13 cellular contexts compared by ENCODE assay signal in genomic region chr19:4389064-4389375, GRCh38. TPM values are rescaled to one million over a fixed set of nuclear protein-coding genes. Genes with fewer than 3 reads are reported as not detected.
DNase-seq lines count a peak whose midpoint lies in the region; ATAC-seq and TF ChIP-seq lines count a peak whose summit lies in the region.
"Had no signal": no experiment of that assay in that cellular context is flagged by ENCODE, and none has a peak within 500 bp of the region (broad histone marks: within the 10 kb centered on the region; RNA-seq: fewer than 3 reads in every experiment).

No MANE protein-coding gene starts in this region.

- no peak for TF ChIP-seq EP300 in upper lobe of left lung (IDR thresholded peaks at IDR 0.05)

- peaks cover 4 to 65% (median 59%) of the 10 kb centered on the region in 12 donors for H3K4me1 ChIP-seq in heart left ventricle
- H3K4me1 ChIP-seq in mucosa of stomach (ENCODE audit: control insufficient read depth, insufficient read depth, low read length) = peaks cover 40% of the 10 kb centered on the region
- peaks cover 57 to 60% (median 58%) of the 10 kb centered on the region in 4 donors for H3K4me1 ChIP-seq in upper lobe of left lung

- TF ChIP-seq POLR2A in heart left ventricle (IDR thresholded peaks at IDR 0.05) = no peak
- no peak for TF ChIP-seq POLR2A in upper lobe of left lung (IDR thresholded peaks at IDR 0.05)

- 75 to 83% (median 77%) methylated on average over 9 of the region's 9 CpGs for WGBS in heart left ventricle, 4 donors
- 79 to 88% methylated on average over 3 to 7 of the region's 9 CpGs for WGBS in upper lobe of left lung, 2 donors

- DNase-seq in heart left ventricle (no peak), left cardiac atrium (no peak), upper lobe of left lung (no peak), NCI-H187 treated with DMSO at 0.1 percent for 48 hours (lab: John Stamatoyannopoulos, UW) (no peak), AG08395 (ENCODE audit: low spot score) (no peak)
- DNase-seq: activated T-cell treated with anti-CD3 and anti-CD28 coated beads, Interleukin-2, amount 50 U/mL, for 4 hours; cortex of kidney; NCI-H1930; OCI-M1; stimulated activated CD4-positive, alpha-beta T cell treated with anti-CD3 and anti-CD28 coated beads, Interleukin-2, amount 100 ng/mL, for 48 hours; uterus had no signal

- H3K9ac ChIP-seq in mucosa of stomach (ENCODE audit: low read length) = peak overlapping the region; percentile 38

- peak overlapping the region in 9 of 12 donors; percentile 63 to 87 (median 78) for H3K27ac ChIP-seq in heart left ventricle
- H3K27ac ChIP-seq in upper lobe of left lung = peak overlapping the region; percentile 77 to 87 (median 85)

- H3K4me3 ChIP-seq in heart left ventricle (no peak overlapping the region), mucosa of stomach (ENCODE audit: low read length) (no peak overlapping the region), upper lobe of left lung (no peak overlapping the region)
- H3K4me3 ChIP-seq: uterus had no signal

- no peaks in the 10 kb centered on the region for H3K27me3 ChIP-seq in heart left ventricle
- H3K27me3 ChIP-seq in mucosa of stomach (ENCODE audit: control insufficient read depth, insufficient read depth, low read length) = no peaks in the 10 kb centered on the region
- no peaks in the 10 kb centered on the region for H3K27me3 ChIP-seq in upper lobe of left lung
- H3K27me3 ChIP-seq: uterus had no signal

- H3K9me3 ChIP-seq in heart left ventricle (no peaks in the 10 kb centered on the region), mucosa of stomach (ENCODE audit: control insufficient read depth, low read length) (no peaks in the 10 kb centered on the region), upper lobe of left lung (no peaks in the 10 kb centered on the region)
- H3K9me3 ChIP-seq: uterus had no signal

- peaks cover 0 to 42% (median 5%) of the 10 kb centered on the region in 9 donors for H3K36me3 ChIP-seq in heart left ventricle
- H3K36me3 ChIP-seq in mucosa of stomach (ENCODE audit: control insufficient read depth, insufficient read depth, low read length) = peaks cover 7% of the 10 kb centered on the region
- peaks cover 0 to 16% (median 7%) of the 10 kb centered on the region in 4 donors for H3K36me3 ChIP-seq in upper lobe of left lung
- H3K36me3 ChIP-seq: uterus had no signal

- ATAC-seq in heart left ventricle (no peak), left cardiac atrium (no peak), upper lobe of left lung (ENCODE audit: low FRiP score in 2 of 2) (no peak)
- ATAC-seq: activated T-cell treated with anti-CD3 and anti-CD28 coated beads, Interleukin-2, amount 50 U/mL, for 4 hours had no signal

- TF ChIP-seq CTCF in heart left ventricle (IDR thresholded peaks at IDR 0.05) (no peak), upper lobe of left lung (IDR thresholded peaks at IDR 0.05) (no peak)

- intact Hi-C loops in heart left ventricle (cut with DNase I) = no loop called here
- intact Hi-C loops in left cardiac atrium (cut with DNase I) = no loop called here

RNA-seq across cellular contexts. Expression of gene SH3GL1, which starts 11.3 kb away (rescaled TPM):
- total RNA-seq in heart left ventricle (10 to 100 TPM; 14.4 to 43.6 (median 22.2) TPM), left cardiac atrium (10 to 100 TPM; 31.4 to 39.4 TPM), upper lobe of left lung (10 to 100 TPM; 27.4 to 60.1 (median 53.8) TPM)
- 10 to 100 TPM; 17.3 to 43.3 TPM for polyA plus RNA-seq in heart left ventricle

RNA-seq across cellular contexts. Expression of gene CHAF1A, which starts 13.4 kb away (rescaled TPM):
- 10 to 100 TPM in 1 of 9 donors, 1 to 10 TPM in 8; 3.0 to 10.7 (median 5.5) TPM for total RNA-seq in heart left ventricle
- polyA plus RNA-seq in heart left ventricle = 1 to 10 TPM; 2.9 to 5.6 TPM
- total RNA-seq in left cardiac atrium = 1 to 10 TPM; 5.2 to 8.4 TPM
- 10 to 100 TPM in 3 of 6 donors, 1 to 10 TPM in 3; 3.3 to 16.8 (median 10.1) TPM for total RNA-seq in upper lobe of left lung

RNA-seq across cellular contexts. Expression of gene MPND, which starts 45.7 kb away (rescaled TPM):
- total RNA-seq in heart left ventricle = 10 to 100 TPM in 7 of 9 donors, 1 to 10 TPM in 2; 8.2 to 23.7 (median 19.0) TPM
- 10 to 100 TPM; 14.4 to 21.9 TPM for polyA plus RNA-seq in heart left ventricle
- 10 to 100 TPM; 21.1 to 22.3 TPM for total RNA-seq in left cardiac atrium
- total RNA-seq in upper lobe of left lung = 10 to 100 TPM in 4 of 6 donors, 1 to 10 TPM in 2; 7.7 to 37.1 (median 15.6) TPM

RNA-seq across cellular contexts. Expression of gene STAP2, which starts 50.4 kb away (rescaled TPM):
- total RNA-seq in heart left ventricle (10 to 100 TPM in 1 of 9 donors, 1 to 10 TPM in 6, under 1 TPM in 2; 0.67 to 14.2 (median 2.1) TPM), left cardiac atrium (1 to 10 TPM; 4.8 to 8.2 TPM), upper lobe of left lung (10 to 100 TPM; 11.2 to 39.8 (median 14.7) TPM)
- polyA plus RNA-seq in heart left ventricle = 1 to 10 TPM; 1.1 to 1.9 TPM
- polyA plus RNA-seq: IgD-negative memory B cell had no signal
